ENCODE assay signal across 27 cellular contexts in the genomic region with DNA sequence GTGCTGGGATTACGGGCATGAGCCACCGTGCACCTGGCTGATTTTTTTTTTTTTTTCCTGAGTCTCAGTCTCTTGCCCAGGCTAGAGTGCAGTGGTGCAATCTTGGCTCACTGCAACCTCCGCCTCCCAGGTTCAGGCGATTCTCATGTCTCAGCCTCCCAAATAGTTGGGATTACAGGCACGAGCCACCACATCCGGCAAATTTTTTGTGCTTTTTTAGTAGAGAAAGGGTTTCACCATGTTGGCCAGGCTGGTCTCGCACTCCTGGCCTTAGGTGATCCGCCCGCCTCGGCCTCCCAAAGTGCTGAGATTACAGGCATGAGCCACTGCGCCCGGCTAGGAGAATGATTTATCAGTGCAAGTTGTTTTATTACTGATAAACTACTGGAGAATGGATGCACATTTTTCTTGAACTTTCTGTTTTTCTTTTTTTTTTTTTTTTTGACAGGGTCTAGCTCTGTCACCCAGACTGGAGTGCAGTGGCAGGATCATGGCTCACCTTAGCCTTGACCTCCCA.
"Had no signal": no experiment of that assay in that cellular context is flagged by ENCODE, and none has a peak within 500 bp of the region (broad histone marks: within the 10 kb centered on the region; RNA-seq: fewer than 3 reads in every experiment).

No MANE protein-coding gene starts in this region.

- DNase-seq: effector memory CD8-positive, alpha-beta T cell; erythroblast; esophagus squamous epithelium; head of caudate nucleus; mesenchymal stem cell; mucosa of descending colon; naive B cell; stimulated activated CD4-positive, alpha-beta T cell treated with anti-CD3 and anti-CD28 coated beads, Interleukin-2, amount 100 ng/mL, for 24 hours; stimulated activated CD4-positive, alpha-beta T cell treated with anti-CD3 and anti-CD28 coated beads, Interleukin-4, amount 100 ng/mL, for 24 hours; stimulated activated naive CD8-positive, alpha-beta T cell treated with anti-CD3 and anti-CD28 coated beads, Interleukin-15, Interleukin-2, amounts not matched to agents 100 U/mL and 50 U/mL, for 24 hours; substantia nigra; testis; tibial artery; upper lobe of left lung; uterus had no signal

- H3K27me3 Mint-ChIP-seq: progenitor cell of endocrine pancreas had no signal

- H3K9me3 Mint-ChIP-seq: effector memory CD8-positive, alpha-beta T cell; stimulated activated effector memory CD8-positive, alpha-beta T cell treated with anti-CD3 and anti-CD28 coated beads, Interleukin-12 subunit alpha, Interleukin-12 subunit beta, amount 100 ng/mL, for 72 hours had no signal

- H3K4me1 Mint-ChIP-seq: naive B cell; stimulated activated effector memory CD8-positive, alpha-beta T cell treated with anti-CD3 and anti-CD28 coated beads, Interleukin-12 subunit alpha, Interleukin-12 subunit beta, amount 100 ng/mL, for 72 hours had no signal

- H3K36me3 Mint-ChIP-seq: mesothelial cell of epicardium; natural killer cell treated with Interleukin-12 subunit alpha and Interleukin-12 subunit beta and Interleukin-15 and Interleukin-18, amount 100 ng/mL, for 72 hours; stimulated activated effector memory CD8-positive, alpha-beta T cell treated with anti-CD3 and anti-CD28 coated beads, Interleukin-12 subunit alpha, Interleukin-12 subunit beta, amount 100 ng/mL, for 72 hours had no signal

- H3K36me3 ChIP-seq: esophagus squamous epithelium, neutrophil, right atrium auricular region, tibial artery, upper lobe of left lung, uterus had no signal

- H3K4me3 ChIP-seq: coronary artery, esophagus squamous epithelium, mucosa of descending colon, right atrium auricular region, testis, tibial artery, upper lobe of left lung, uterus had no signal

- H3K27ac ChIP-seq: coronary artery, esophagus squamous epithelium, neutrophil, parathyroid adenoma, right atrium auricular region, testis, tibial artery, upper lobe of left lung, uterus had no signal

- FAIRE-seq: endometrium, frontal cortex, keratinocyte had no signal

- H3K27ac Mint-ChIP-seq: effector memory CD8-positive, alpha-beta T cell; mesothelial cell of epicardium; natural killer cell treated with Interleukin-12 subunit alpha and Interleukin-12 subunit beta and Interleukin-15 and Interleukin-18, amount 100 ng/mL, for 72 hours; progenitor cell of endocrine pancreas; stimulated activated effector memory CD8-positive, alpha-beta T cell treated with anti-CD3 and anti-CD28 coated beads, Interleukin-12 subunit alpha, Interleukin-12 subunit beta, amount 100 ng/mL, for 72 hours had no signal

- H3K9me3 ChIP-seq: esophagus squamous epithelium, mucosa of descending colon, neutrophil, right atrium auricular region, testis, tibial artery, upper lobe of left lung, uterus had no signal

- H3K27me3 ChIP-seq: esophagus squamous epithelium, right atrium auricular region, testis, tibial artery, upper lobe of left lung, uterus had no signal

- H3K4me3 Mint-ChIP-seq: effector memory CD8-positive, alpha-beta T cell; mesothelial cell of epicardium; naive B cell; natural killer cell treated with Interleukin-12 subunit alpha and Interleukin-12 subunit beta and Interleukin-15 and Interleukin-18, amount 100 ng/mL, for 72 hours; neural crest cell; stimulated activated effector memory CD8-positive, alpha-beta T cell treated with anti-CD3 and anti-CD28 coated beads, Interleukin-12 subunit alpha, Interleukin-12 subunit beta, amount 100 ng/mL, for 72 hours had no signal

- H3K4me1 ChIP-seq: parathyroid adenoma, right atrium auricular region, testis, tibial artery, upper lobe of left lung, uterus had no signal
